Comparison of ENCODE assay signal across 24 cellular contexts in genomic region chr11:66168289-66168688, GRCh38.
"Had no signal": no experiment of that assay in that cellular context is flagged by ENCODE, and none has a peak within 500 bp of the region (broad histone marks: within the 10 kb centered on the region; RNA-seq: fewer than 3 reads in every experiment).

No MANE protein-coding gene starts in this region.

- H3K9me3 ChIP-seq: Peyer's patch, SJCRH30 had no signal

- H3K4me3 ChIP-seq: PC-9, Peyer's patch, SJCRH30 had no signal

- H3K27ac ChIP-seq: PC-9, Peyer's patch, SJCRH30 had no signal

- ATAC-seq: HepG2, Right ventricle myocardium inferior, SK-N-SH treated with all-trans-retinoic acid at 6 μM for 48 hours had no signal

- H2AFZ ChIP-seq: PC-9 had no signal

- H3K27me3 ChIP-seq: Peyer's patch, SJCRH30 had no signal

- DNase-seq: IMR-90, Kasumi-1, KG1, MM.1S, NCI-H1092 treated with DMSO at 0.1 percent for 48 hours, NCI-H1436, NCI-H187, NCI-H2029, NCI-H2081 treated with DMSO at 0.1 percent for 48 hours, NCI-H2171, NCI-H226, NCI-H446, NCI-H510A, NCI-H524 treated with DMSO at 0.1 percent for 48 hours, NCI-H69, NCI-H774, OCI-M1, PC-9, Peyer's patch, SHP77 treated with DMSO at 0.1 percent for 48 hours, SJCRH30 had no signal

- H3K4me2 ChIP-seq: PC-9 had no signal

- H3K36me3 ChIP-seq: Peyer's patch, SJCRH30 had no signal

- H3K4me1 ChIP-seq: Peyer's patch, SJCRH30 had no signal
